ENCODE assay signal across 12 cellular contexts in genomic region chr19:42316223-42317211, GRCh38. TPM values are rescaled to one million over a fixed set of nuclear protein-coding genes. Genes with fewer than 3 reads are reported as not detected.
DNase-seq lines count a peak whose midpoint lies in the region; ATAC-seq and TF ChIP-seq lines count a peak whose summit lies in the region.
"Had no signal": no experiment of that assay in that cellular context is flagged by ENCODE, and none has a peak within 500 bp of the region (broad histone marks: within the 10 kb centered on the region; RNA-seq: fewer than 3 reads in every experiment).

No MANE protein-coding gene starts in this region.

- intact Hi-C loops in dorsolateral prefrontal cortex (cut with DNase I) (no loop called here), upper lobe of right lung (cut with DNase I) (no loop called here), psoas muscle (cut with DNase I) (no loop called here)

- H3K4me3 ChIP-seq in dorsolateral prefrontal cortex (peak overlapping the region in 23 of 59 donors; percentile 7 to 34 (median 17)), upper lobe of right lung (peak overlapping the region; percentile 2), psoas muscle (no peak overlapping the region)
- H3K4me3 ChIP-seq: HAP-1 had no signal

- H3K27ac Mint-ChIP-seq in activated T-cell treated with anti-CD3 and anti-CD28 coated beads, Interleukin-2, amount 50 U/mL, for 72 hours = no peak overlapping the region
- no peak overlapping the region for H3K27ac Mint-ChIP-seq in activated T-cell treated with anti-CD3 and anti-CD28 coated beads, Interleukin-2, amount 50 U/mL, for 24 hours
- H3K27ac Mint-ChIP-seq: nephron had no signal

- H3K36me3 ChIP-seq in upper lobe of right lung (no peaks in the 10 kb centered on the region), psoas muscle (ENCODE audit: insufficient read depth in 1 of 2, low read depth in 1 of 2) (no peaks in the 10 kb centered on the region)
- H3K36me3 ChIP-seq: HAP-1 had no signal

- ATAC-seq in activated T-cell treated with anti-CD3 and anti-CD28 coated beads, Interleukin-2, amount 50 U/mL, for 72 hours (replicated peaks in 1 of 2) = peak in 1 of 2 donors; percentile 36
- ATAC-seq in upper lobe of right lung (peak; percentile 74), psoas muscle (no peak)

- H3K4me1 Mint-ChIP-seq in activated T-cell treated with anti-CD3 and anti-CD28 coated beads, Interleukin-2, amount 50 U/mL, for 72 hours (ENCODE audit: low read depth) = peaks cover 22% of the 10 kb centered on the region
- H3K4me1 Mint-ChIP-seq in activated T-cell treated with anti-CD3 and anti-CD28 coated beads, Interleukin-2, amount 50 U/mL, for 24 hours (ENCODE audit: low read depth) = peaks cover 12% of the 10 kb centered on the region

- no peak for TF ChIP-seq CTCF in dorsolateral prefrontal cortex (IDR thresholded peaks at IDR 0.05 in 54 of 56, conservative IDR thresholded peaks at IDR 0.05 in 2 of 56; ENCODE audit: low read depth in 1 of 56, partially characterized antibody in 56 of 56)
- no peak for TF ChIP-seq CTCF in upper lobe of right lung (IDR thresholded peaks at IDR 0.05)
- no peak for TF ChIP-seq CTCF in psoas muscle (IDR thresholded peaks at IDR 0.05)

- H3K27ac ChIP-seq in dorsolateral prefrontal cortex (peak overlapping the region in 43 of 59 donors; percentile 9 to 78 (median 46)), upper lobe of right lung (no peak overlapping the region), psoas muscle (no peak overlapping the region)
- H3K27ac ChIP-seq: epithelial cell of prostate had no signal

- H3K27me3 Mint-ChIP-seq in activated T-cell treated with anti-CD3 and anti-CD28 coated beads, Interleukin-2, amount 50 U/mL, for 72 hours (ENCODE audit: low read depth) = peaks cover 43% of the 10 kb centered on the region
- H3K27me3 Mint-ChIP-seq in activated T-cell treated with anti-CD3 and anti-CD28 coated beads, Interleukin-2, amount 50 U/mL, for 24 hours = peaks cover 37% of the 10 kb centered on the region

- H3K9me3 ChIP-seq in upper lobe of right lung (no peaks in the 10 kb centered on the region), psoas muscle (no peaks in the 10 kb centered on the region)
- H3K9me3 ChIP-seq: HAP-1 had no signal

- peaks cover 0 to 1% of the 10 kb centered on the region in 2 donors for H3K36me3 Mint-ChIP-seq in activated T-cell treated with anti-CD3 and anti-CD28 coated beads, Interleukin-2, amount 50 U/mL, for 72 hours (ENCODE audit: insufficient read depth in 2 of 2)
- H3K36me3 Mint-ChIP-seq in activated T-cell treated with anti-CD3 and anti-CD28 coated beads, Interleukin-2, amount 50 U/mL, for 24 hours (ENCODE audit: low read depth) = no peaks in the 10 kb centered on the region

- H3K9me3 Mint-ChIP-seq in activated T-cell treated with anti-CD3 and anti-CD28 coated beads, Interleukin-2, amount 50 U/mL, for 72 hours = no peaks in the 10 kb centered on the region
- no peaks in the 10 kb centered on the region for H3K9me3 Mint-ChIP-seq in activated T-cell treated with anti-CD3 and anti-CD28 coated beads, Interleukin-2, amount 50 U/mL, for 24 hours
- H3K9me3 Mint-ChIP-seq: nephron had no signal

- H3K4me3 Mint-ChIP-seq in activated T-cell treated with anti-CD3 and anti-CD28 coated beads, Interleukin-2, amount 50 U/mL, for 72 hours = peak overlapping the region; percentile 30 to 31
- no peak overlapping the region for H3K4me3 Mint-ChIP-seq in activated T-cell treated with anti-CD3 and anti-CD28 coated beads, Interleukin-2, amount 50 U/mL, for 24 hours

- H3K4me1 ChIP-seq in upper lobe of right lung (peaks cover 5% of the 10 kb centered on the region), psoas muscle (no peaks in the 10 kb centered on the region)
- H3K4me1 ChIP-seq: HAP-1 had no signal

- WGBS in psoas muscle, 3 donors = 30 to 39% (median 32%) methylated on average over 25 to 28 of the region's 28 CpGs

- H3K27me3 ChIP-seq in dorsolateral prefrontal cortex = no peaks in the 10 kb centered on the region
- peaks cover 29% of the 10 kb centered on the region for H3K27me3 ChIP-seq in upper lobe of right lung
- H3K27me3 ChIP-seq in psoas muscle (ENCODE audit: insufficient read depth in 3 of 3, low read length in 2 of 3) = peaks cover 0 to 5% (median 2%) of the 10 kb centered on the region in 3 donors

- no peak for DNase-seq in activated T-cell treated with anti-CD3 and anti-CD28 coated beads, Interleukin-2, amount 50 U/mL, for 72 hours
- DNase-seq in activated T-cell treated with anti-CD3 and anti-CD28 coated beads, Interleukin-2, amount 50 U/mL, for 24 hours = no peak
- DNase-seq in NOMO-1 (lab: John Stamatoyannopoulos, UW; ENCODE audit: unreplicated experiment in 2 of 2) = peak; percentile 31 to 35
- DNase-seq in dorsolateral prefrontal cortex = peak in 3 of 10 donors; percentile 30 to 53 (median 32)
- DNase-seq in upper lobe of right lung = peak; percentile 80
- no peak for DNase-seq in mucosa of gallbladder (ENCODE audit: low spot score)
- no peak for DNase-seq in psoas muscle
- DNase-seq in HuH-7.5 (ENCODE audit: low spot score) = no peak
- DNase-seq: NCI-H1417 treated with DMSO at 0.1 percent for 48 hours had no signal

RNA-seq across cellular contexts. Expression of gene TMEM145, which starts 3.4 kb away (rescaled TPM):
- 1 to 10 TPM in 1 of 2 donors, under 1 TPM in 1; 0.67 to 1.6 TPM for total RNA-seq in activated T-cell treated with anti-CD3 and anti-CD28 coated beads, Interleukin-2, amount 50 U/mL, for 72 hours
- 100 to 1,000 TPM in 4 of 120 experiments, 10 to 100 TPM in 116; 30.7 to 105 (median 68.9) TPM for total RNA-seq in dorsolateral prefrontal cortex
- 0.35 TPM for total RNA-seq in upper lobe of right lung
- total RNA-seq in mucosa of gallbladder = 0.63 TPM
- total RNA-seq in psoas muscle = 1 to 10 TPM in 1 of 4 donors, under 1 TPM in 2, not detected in 1; 0.50 to 1.1 (median 0.52) TPM
- 1 to 10 TPM in 1 of 3 donors, under 1 TPM in 2; 0.21 to 2.5 (median 0.57) TPM for polyA plus RNA-seq in psoas muscle

RNA-seq across cellular contexts. Expression of gene MEGF8, which starts 8.9 kb away (rescaled TPM):
- 10 to 100 TPM in 1 of 2 donors, 1 to 10 TPM in 1; 9.7 to 14.0 TPM for total RNA-seq in activated T-cell treated with anti-CD3 and anti-CD28 coated beads, Interleukin-2, amount 50 U/mL, for 72 hours
- total RNA-seq in dorsolateral prefrontal cortex (100 to 1,000 TPM in 87 of 120 experiments, 10 to 100 TPM in 33; 53.4 to 167 (median 109) TPM), upper lobe of right lung (18.4 TPM), mucosa of gallbladder (32.8 TPM), psoas muscle (10 to 100 TPM in 3 of 4 donors, 1 to 10 TPM in 1; 7.9 to 21.1 (median 16.8) TPM)
- 1 to 10 TPM; 3.3 to 8.1 (median 4.3) TPM for polyA plus RNA-seq in psoas muscle

RNA-seq across cellular contexts. Expression of gene PAFAH1B3, which starts 14.1 kb away (rescaled TPM):
- total RNA-seq in activated T-cell treated with anti-CD3 and anti-CD28 coated beads, Interleukin-2, amount 50 U/mL, for 72 hours = 10 to 100 TPM; 36.7 to 37.6 TPM
- total RNA-seq in dorsolateral prefrontal cortex (10 to 100 TPM; 16.2 to 58.0 (median 31.5) TPM), upper lobe of right lung (13.2 TPM), mucosa of gallbladder (28.6 TPM), psoas muscle (1 to 10 TPM; 4.0 to 7.4 (median 6.4) TPM)
- polyA plus RNA-seq in psoas muscle = 10 to 100 TPM; 12.8 to 17.1 (median 14.8) TPM

RNA-seq across cellular contexts. Expression of gene PRR19, which starts 14.6 kb away (rescaled TPM):
- total RNA-seq in activated T-cell treated with anti-CD3 and anti-CD28 coated beads, Interleukin-2, amount 50 U/mL, for 72 hours = under 1 TPM; 0.29 to 0.86 TPM
- total RNA-seq in dorsolateral prefrontal cortex (1 to 10 TPM in 112 of 120 experiments, under 1 TPM in 8; 0.46 to 5.4 (median 2.1) TPM), upper lobe of right lung (0.52 TPM), mucosa of gallbladder (0.75 TPM), psoas muscle (under 1 TPM in 2 of 4 donors, not detected in 2; 0.19 to 0.51 TPM)
- polyA plus RNA-seq in psoas muscle = under 1 TPM; 0.17 to 0.73 (median 0.60) TPM

RNA-seq across cellular contexts. Expression of gene CIC, which starts 47.5 kb away (rescaled TPM):
- total RNA-seq in activated T-cell treated with anti-CD3 and anti-CD28 coated beads, Interleukin-2, amount 50 U/mL, for 72 hours = 10 to 100 TPM; 90.1 to 95.0 TPM
- 100 to 1,000 TPM in 70 of 120 experiments, 10 to 100 TPM in 50; 76.5 to 169 (median 103) TPM for total RNA-seq in dorsolateral prefrontal cortex
- 76.7 TPM for total RNA-seq in upper lobe of right lung
- total RNA-seq in mucosa of gallbladder = 93.4 TPM
- 10 to 100 TPM; 28.8 to 55.0 (median 44.2) TPM for total RNA-seq in psoas muscle
- polyA plus RNA-seq in psoas muscle = 10 to 100 TPM; 17.1 to 39.3 (median 18.1) TPM

Comparison
In these comparisons a context has a peak if more than half of its experiments do, and no peak if none do; other contexts are left out.
1. DNase-seq: peak in NOMO-1 (2 of 2) and upper lobe of right lung (single experiment); none in activated T-cell treated with anti-CD3 and anti-CD28 coated beads, Interleukin-2, amount 50 U/mL, for 72 hours (0 of 2), activated T-cell treated with anti-CD3 and anti-CD28 coated beads, Interleukin-2, amount 50 U/mL, for 24 hours (single experiment), mucosa of gallbladder (single experiment), psoas muscle (0 of 2) and HuH-7.5 (single experiment).
2. H3K27ac ChIP-seq: peak in dorsolateral prefrontal cortex (43 of 59); none in upper lobe of right lung (single experiment) and psoas muscle (single experiment).
3. RNA of gene TMEM145, which starts 3.4 kb away (total RNA-seq): 30.7 to 105 TPM in dorsolateral prefrontal cortex; 0.67 to 1.6 TPM in activated T-cell treated with anti-CD3 and anti-CD28 coated beads, Interleukin-2, amount 50 U/mL, for 72 hours, 0.63 TPM in mucosa of gallbladder (single experiment), 0.50 to 1.1 TPM in psoas muscle and 0.35 TPM in upper lobe of right lung (single experiment); every median in the first group is over 10 times any median in the second.